In genomic region chr15:70376031-70376928, GRCh38 we compare ENCODE assay signal across 8 cellular contexts.
DNase-seq lines count a peak whose midpoint lies in the region; ATAC-seq, FAIRE-seq and TF ChIP-seq lines count a peak whose summit lies in the region.
"Had no signal": no experiment of that assay in that cellular context is flagged by ENCODE, and none has a peak within 500 bp of the region (broad histone marks: within the 10 kb centered on the region; RNA-seq: fewer than 3 reads in every experiment).

No MANE protein-coding gene starts in this region.

- no peak for TF ChIP-seq EP300 in SK-N-SH (IDR thresholded peaks at IDR 0.05; ENCODE audit: borderline replicate concordance in 1 of 2, low read depth in 1 of 2, low read length in 1 of 2)

- no peaks in the 10 kb centered on the region for H3F3A ChIP-seq in SK-N-SH (replicated peaks; ENCODE audit: insufficient read depth)

- no peaks in the 10 kb centered on the region for H3K9me2 ChIP-seq in SK-N-SH

- peak overlapping the region; percentile 24; the same call in 1 of the 2 replicates for H3K4me3 Mint-ChIP-seq in HFFc6

- H3K27ac ChIP-seq in SK-N-SH (ENCODE audit: low read depth in 2 of 2, low read length in 1 of 2) (peak overlapping the region; percentile 69 to 95), right atrium auricular region (peak overlapping the region; percentile 1 to 26)
- H3K27ac ChIP-seq: neutrophil had no signal

- DNase-seq in HFFc6 (no peak), SK-N-SH (no peak), right atrium auricular region (ENCODE audit: low spot score) (peak; percentile 52), skeletal muscle cell (ENCODE audit: low read depth) (no peak), NCI-H1694 treated with DMSO at 0.1 percent for 48 hours (lab: John Stamatoyannopoulos, UW) (no peak), HTR-8/SVneo (ENCODE audit: insufficient read length, low spot score) (no peak)

- CTCF ChIA-PET in SK-N-SH (lab: Yijun Ruan, JAX) = interaction anchor here (0.7 to 2.5 kb wide), 10 partner anchors 9 to 260 kb away, joined by 3 to 9 read pairs (median 4); no protein-coding TSS in a partner anchor

- TF ChIP-seq CTCF in HFFc6 (IDR thresholded peaks at IDR 0.05) = no peak
- TF ChIP-seq CTCF in SK-N-SH (IDR thresholded peaks at IDR 0.05) = no peak
- no peak for TF ChIP-seq CTCF in right atrium auricular region (IDR thresholded peaks at IDR 0.05)

- no peaks in the 10 kb centered on the region for H4K20me1 ChIP-seq in SK-N-SH (ENCODE audit: insufficient read depth)

- ATAC-seq in HG03039 (IDR thresholded peaks at IDR 0.05; ENCODE audit: unreplicated experiment) = no peak

- POLR2A ChIA-PET in SK-N-SH (lab: Yijun Ruan, JAX) = interaction anchor here (0.6 to 3.2 kb wide), 4 partner anchors 10 to 285 kb away, joined by 3 to 17 read pairs (median 4); partner anchors contain the start of gene TLE3

- H3K4me1 Mint-ChIP-seq in HFFc6 (ENCODE audit: low read depth) = peaks cover 21% of the 10 kb centered on the region

- H3K27ac Mint-ChIP-seq in HFFc6 = no peak overlapping the region

- no peaks in the 10 kb centered on the region for H3K9me3 Mint-ChIP-seq in HFFc6

- WGBS in SK-N-SH (ENCODE audit: low lambda C conversion rate) = 70% methylated on average over 12 of the region's 12 CpGs

- H3K9me3 ChIP-seq in SK-N-SH = no peaks in the 10 kb centered on the region
- H3K9me3 ChIP-seq in right atrium auricular region = peaks cover 0 to under 1% of the 10 kb centered on the region in 2 donors
- H3K9me3 ChIP-seq: neutrophil had no signal

- H3K36me3 ChIP-seq in SK-N-SH (replicated peaks in 1 of 2; ENCODE audit: control insufficient read depth in 1 of 2, insufficient read depth in 2 of 2, low read length in 1 of 2) (no peaks in the 10 kb centered on the region), right atrium auricular region (no peaks in the 10 kb centered on the region)
- H3K36me3 ChIP-seq: neutrophil had no signal

- H2AFZ ChIP-seq in SK-N-SH (ENCODE audit: low read depth) = peak overlapping the region; percentile 76; the same call in 1 of the 2 replicates

- H3K9ac ChIP-seq in SK-N-SH = peak overlapping the region; percentile 8; the same call in 1 of the 2 replicates

- no peak for FAIRE-seq in HTR-8/SVneo (lab: Jason Lieb, UNC)

- H3K4me2 ChIP-seq in SK-N-SH = peak overlapping the region; percentile 57

- H3K79me2 ChIP-seq in SK-N-SH (ENCODE audit: insufficient read depth) = no peaks in the 10 kb centered on the region

- TF ChIP-seq RAD21 in SK-N-SH (IDR thresholded peaks at IDR 0.05; ENCODE audit: low read length) = no peak

- H3K4me1 ChIP-seq in SK-N-SH (ENCODE audit: control insufficient read depth in 1 of 2, insufficient read depth in 2 of 2, low read depth in 1 of 2, low read length in 1 of 2) (peaks cover 32 to 68% of the 10 kb centered on the region in 2 experiments), right atrium auricular region (peaks cover 0 to 37% of the 10 kb centered on the region in 2 donors)

- H3K27me3 ChIP-seq in SK-N-SH (ENCODE audit: insufficient read depth) (no peaks in the 10 kb centered on the region), right atrium auricular region (no peaks in the 10 kb centered on the region)

- H3K36me3 Mint-ChIP-seq in HFFc6 (ENCODE audit: low read depth) = no peaks in the 10 kb centered on the region

- H3K27me3 Mint-ChIP-seq in HFFc6 (ENCODE audit: insufficient read depth) = peaks cover 59% of the 10 kb centered on the region

- H3K4me3 ChIP-seq in SK-N-SH (ENCODE audit: low read depth in 2 of 2, low read length in 1 of 2) = peak overlapping the region in 1 of 2 experiments; percentile 41; a peak in 1 of 4 replicates
- no peak overlapping the region for H3K4me3 ChIP-seq in right atrium auricular region
- H3K4me3 ChIP-seq in skeletal muscle cell (ENCODE audit: low read depth, low read length) = peak overlapping the region; percentile 10

TF ChIP-seq in SK-N-SH, 30 proteins besides CTCF, POLR2A, EP300 and RAD21:
- TF ChIP-seq MAX (IDR thresholded peaks at IDR 0.05; ENCODE audit: low read depth) (no peak), MXI1 (IDR thresholded peaks at IDR 0.05; ENCODE audit: low read depth, low read length) (no peak), REST (IDR thresholded peaks at IDR 0.05; ENCODE audit: low read depth, low read length) (no peak), FOXM1 (IDR thresholded peaks at IDR 0.05; ENCODE audit: low read depth) (no peak), ELF1 (IDR thresholded peaks at IDR 0.05) (no peak), FOSL2 (IDR thresholded peaks at IDR 0.05; ENCODE audit: borderline replicate concordance, low read depth) (no peak), GATA2 (CRISPR knock-in tag; IDR thresholded peaks at IDR 0.05) (no peak)
